Comparison of ENCODE assay signal across 20 cellular contexts in the genomic region with DNA sequence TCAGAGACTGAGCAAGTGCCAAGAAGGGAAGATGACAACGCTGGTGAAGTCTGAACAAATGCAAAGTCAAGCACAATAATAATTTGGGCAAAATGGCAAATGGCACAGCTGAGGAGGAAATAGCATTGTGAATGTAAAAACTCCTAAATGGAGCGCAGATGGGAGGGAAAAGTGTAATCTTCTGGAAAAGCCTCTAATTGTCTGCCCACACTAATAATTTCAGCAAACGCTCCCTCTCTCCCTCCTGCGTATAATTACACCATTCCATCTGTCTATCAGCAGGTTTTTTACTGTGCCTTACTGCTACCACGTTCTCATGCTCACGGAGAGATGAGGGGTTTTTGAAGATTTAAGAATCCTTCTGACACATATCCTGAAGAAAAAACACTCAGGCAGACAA.
"Had no signal": no experiment of that assay in that cellular context is flagged by ENCODE, and none has a peak within 500 bp of the region (broad histone marks: within the 10 kb centered on the region; RNA-seq: fewer than 3 reads in every experiment).

No MANE protein-coding gene starts in this region.

- H3K27ac ChIP-seq: esophagus muscularis mucosa, heart right ventricle, pancreas, sigmoid colon, thyroid gland had no signal

- H3K9me3 ChIP-seq: mucosa of descending colon, pancreas, sigmoid colon, thyroid gland had no signal

- H3K27me3 ChIP-seq: pancreas, sigmoid colon, thyroid gland had no signal

- H3K4me1 ChIP-seq: heart right ventricle, pancreas, thyroid gland had no signal

- H3K4me3 ChIP-seq: esophagus muscularis mucosa, heart right ventricle, mucosa of descending colon, pancreas, sigmoid colon, thyroid gland had no signal

- ATAC-seq: activated CD8-positive, alpha-beta T cell treated with anti-CD3 and anti-CD28 coated beads, Interleukin-2, amount 10 ng/mL, durations not matched to agents 7 days and 5 days; activated naive CD8-positive, alpha-beta T cell treated with anti-CD3 and anti-CD28 coated beads, Interleukin-2, amount 50 U/mL, for 24 hours; heart right ventricle; mucosa of descending colon; pancreas had no signal

- H3K36me3 ChIP-seq: esophagus muscularis mucosa, heart right ventricle, pancreas, sigmoid colon, thyroid gland had no signal

- DNase-seq: activated CD4-positive, alpha-beta T cell treated with anti-CD3 and anti-CD28 coated beads, Interleukin-2, amount 10 ng/mL, durations not matched to agents 24 days and 14 days; activated CD8-positive, alpha-beta T cell treated with anti-CD3 and anti-CD28 coated beads, Interleukin-2, amount 10 ng/mL, durations not matched to agents 7 days and 5 days; activated effector memory CD4-positive, alpha-beta T cell treated with Interleukin-2 at 50 U/mL for 16 hours; activated naive CD4-positive, alpha-beta T cell treated with anti-CD3 and anti-CD28 coated beads, Interleukin-2, amount 10 ng/mL, durations not matched to agents 7 days and 5 days; activated naive CD8-positive, alpha-beta T cell treated with anti-CD3 and anti-CD28 coated beads, Interleukin-2, amount 50 U/mL, for 24 hours; activated T-cell treated with anti-CD3 and anti-CD28 coated beads, Interleukin-2, amount 50 U/mL, for 48 hours; aorta; dermis blood vessel endothelial cell; effector memory CD4-positive, alpha-beta T cell; heart right ventricle; immature natural killer cell; kidney glomerular epithelial cell; mucosa of descending colon; naive B cell; pancreas; sigmoid colon; stimulated activated naive CD4-positive, alpha-beta T cell treated with Interleukin-2 at 50 U/mL for 16 hours; T-helper 9 cell; thyroid gland had no signal
